In the genomic region with DNA sequence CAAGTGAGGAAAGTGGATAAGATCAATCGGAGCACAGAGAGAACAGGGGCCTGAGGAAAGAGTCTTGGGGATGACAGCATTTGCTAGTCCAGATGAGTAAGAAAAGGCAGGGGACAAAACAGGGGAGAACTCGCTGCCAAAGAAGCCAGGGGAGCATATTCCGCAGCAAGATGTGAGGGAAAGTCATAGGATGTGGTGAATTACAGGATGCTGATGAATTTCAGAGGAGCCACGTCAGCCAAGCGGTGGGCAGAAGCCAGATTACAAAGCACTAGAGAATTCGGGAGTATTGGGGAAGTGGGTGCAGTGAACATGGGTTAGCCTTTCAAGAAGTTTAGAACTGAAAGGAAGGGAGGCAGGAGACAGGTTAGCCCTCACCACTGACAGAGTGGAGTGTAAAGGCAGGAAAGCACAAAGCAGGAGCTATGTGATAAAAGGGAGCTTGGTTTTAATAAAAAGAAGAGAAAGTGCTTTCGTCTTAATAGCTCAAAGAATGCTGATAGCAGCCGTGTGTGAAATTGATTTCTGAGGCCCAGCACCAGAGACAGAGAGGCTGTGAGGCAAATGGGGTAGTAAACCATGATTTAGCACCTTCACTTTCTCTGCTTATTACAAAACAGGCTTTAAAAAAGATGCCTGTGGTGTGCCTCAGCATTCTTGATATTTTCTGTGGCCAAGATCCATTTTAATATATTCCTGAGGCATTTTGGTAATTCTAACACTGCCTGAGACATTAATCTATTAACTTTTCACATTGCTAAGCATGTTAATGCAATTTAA, we compare ENCODE assay signal across 11 cellular contexts. TPM values are rescaled to one million over a fixed set of nuclear protein-coding genes. Genes with fewer than 3 reads are reported as not detected.
DNase-seq lines count a peak whose midpoint lies in the region; ATAC-seq lines count a peak whose summit lies in the region.
"Had no signal": no experiment of that assay in that cellular context is flagged by ENCODE, and none has a peak within 500 bp of the region (broad histone marks: within the 10 kb centered on the region; RNA-seq: fewer than 3 reads in every experiment).

No MANE protein-coding gene starts in this region.

- no peak overlapping the region for H3K23ac ChIP-seq in trophoblast cell (ENCODE audit: low read length)

- no peak overlapping the region for H2AK5ac ChIP-seq in trophoblast cell (ENCODE audit: low read length)

- H3K9ac ChIP-seq in trophoblast cell (ENCODE audit: low read length) = no peak overlapping the region

- H3K9me3 ChIP-seq in SJSA1 (replicated peaks) = no peaks in the 10 kb centered on the region
- H3K9me3 ChIP-seq in trophoblast cell (ENCODE audit: insufficient read depth, low read depth, low read length) = no peaks in the 10 kb centered on the region

- H2BK5ac ChIP-seq in trophoblast cell (ENCODE audit: low read depth, low read length, poor library complexity) = no peak overlapping the region

- no peak overlapping the region for H3K27ac Mint-ChIP-seq in activated naive CD8-positive, alpha-beta T cell treated with anti-CD3 and anti-CD28 coated beads, Interleukin-2, amount 50 U/mL, for 24 hours
- H3K27ac Mint-ChIP-seq: memory B cell had no signal

- no peak overlapping the region for H3K14ac ChIP-seq in trophoblast cell (ENCODE audit: low read length)

- H3K4me3 Mint-ChIP-seq in activated naive CD8-positive, alpha-beta T cell treated with anti-CD3 and anti-CD28 coated beads, Interleukin-2, amount 50 U/mL, for 24 hours = no peak overlapping the region
- H3K4me3 Mint-ChIP-seq: memory B cell had no signal

- H3K36me3 ChIP-seq in SJSA1 (no peaks in the 10 kb centered on the region), trophoblast cell (ENCODE audit: control insufficient read depth in 1 of 2, insufficient read depth in 2 of 2, low read length in 2 of 2) (no peaks in the 10 kb centered on the region)

- no CpG with 5 or more reads among the region's 8 CpGs for WGBS in trophoblast cell (ENCODE audit: extremely low coverage, insufficient coverage, insufficient read length)

- H4K91ac ChIP-seq in trophoblast cell (ENCODE audit: low read depth, low read length) = no peak overlapping the region

- H4K8ac ChIP-seq in trophoblast cell (ENCODE audit: low read depth, low read length) = no peak overlapping the region

- no peak overlapping the region for H3K4me2 ChIP-seq in trophoblast cell (ENCODE audit: low read length)

- ATAC-seq in activated naive CD8-positive, alpha-beta T cell treated with anti-CD3 and anti-CD28 coated beads, Interleukin-2, amount 50 U/mL, for 24 hours = no peak

- H3K79me2 ChIP-seq in trophoblast cell (ENCODE audit: control insufficient read depth, insufficient read depth, low read length, poor library complexity) = no peaks in the 10 kb centered on the region

- peaks cover 1% of the 10 kb centered on the region for H3K27me3 Mint-ChIP-seq in activated naive CD8-positive, alpha-beta T cell treated with anti-CD3 and anti-CD28 coated beads, Interleukin-2, amount 50 U/mL, for 24 hours
- H3K27me3 Mint-ChIP-seq: memory B cell had no signal

- H3K18ac ChIP-seq in trophoblast cell (ENCODE audit: low read length) = no peak overlapping the region

- H2BK12ac ChIP-seq in trophoblast cell (ENCODE audit: low read length) = no peak overlapping the region

- H3K27ac ChIP-seq in SJSA1 = peak overlapping the region; percentile 96
- no peak overlapping the region for H3K27ac ChIP-seq in trophoblast cell (ENCODE audit: low read depth, low read length)

- H2AFZ ChIP-seq in trophoblast cell (ENCODE audit: insufficient read depth, low read length, poor library complexity) = no peak overlapping the region

- H3K4ac ChIP-seq in trophoblast cell (ENCODE audit: low read depth, low read length) = no peak overlapping the region

- H4K12ac ChIP-seq in trophoblast cell (ENCODE audit: low read depth, low read length) = no peak overlapping the region

- H3K4me1 ChIP-seq in SJSA1 (replicated peaks) (peaks cover 42% of the 10 kb centered on the region), trophoblast cell (ENCODE audit: control insufficient read depth in 1 of 2, insufficient read depth in 2 of 2, low read length in 2 of 2) (no peaks in the 10 kb centered on the region)

- no peaks in the 10 kb centered on the region for H3K36me3 Mint-ChIP-seq in activated naive CD8-positive, alpha-beta T cell treated with anti-CD3 and anti-CD28 coated beads, Interleukin-2, amount 50 U/mL, for 24 hours (ENCODE audit: low read depth)
- H3K36me3 Mint-ChIP-seq: memory B cell had no signal

- DNase-seq in GM03348 (ENCODE audit: low spot score) = peak; percentile 76
- DNase-seq in SJSA1 (ENCODE audit: low read depth in 1 of 2, low spot score in 2 of 2) = peak; percentile 76 to 82
- peak; percentile 99 for DNase-seq in fibroblast of peridontal ligament (ENCODE audit: extremely low read depth)
- DNase-seq in pulmonary artery endothelial cell (ENCODE audit: low read depth, low spot score) = peak; percentile 91
- no peak for DNase-seq in activated CD8-positive, alpha-beta memory T cell treated with anti-CD3 and anti-CD28 coated beads for 24 hours
- no peak for DNase-seq in SIG-M5 (lab: John Stamatoyannopoulos, UW)
- no peak for DNase-seq in trophoblast cell
- no peak for DNase-seq in activated naive CD8-positive, alpha-beta T cell treated with anti-CD3 and anti-CD28 coated beads, Interleukin-2, amount 50 U/mL, for 24 hours
- DNase-seq: activated CD4-positive, CD25-positive, alpha-beta regulatory T cell; central memory CD4-positive, alpha-beta T cell had no signal

- no peaks in the 10 kb centered on the region for H3K4me1 Mint-ChIP-seq in activated naive CD8-positive, alpha-beta T cell treated with anti-CD3 and anti-CD28 coated beads, Interleukin-2, amount 50 U/mL, for 24 hours
- H3K4me1 Mint-ChIP-seq: memory B cell had no signal

- H3K27me3 ChIP-seq in SJSA1 (replicated peaks) = no peaks in the 10 kb centered on the region
- no peaks in the 10 kb centered on the region for H3K27me3 ChIP-seq in trophoblast cell (ENCODE audit: insufficient read depth, low read length)

- no peaks in the 10 kb centered on the region for H3K79me1 ChIP-seq in trophoblast cell (ENCODE audit: low read length)

- H2BK120ac ChIP-seq in trophoblast cell (ENCODE audit: insufficient read depth, low read length, poor library complexity) = no peak overlapping the region

- H3K4me3 ChIP-seq in SJSA1 (no peak overlapping the region), trophoblast cell (ENCODE audit: low read depth, low read length) (no peak overlapping the region)

- H3K9me3 Mint-ChIP-seq in activated naive CD8-positive, alpha-beta T cell treated with anti-CD3 and anti-CD28 coated beads, Interleukin-2, amount 50 U/mL, for 24 hours = no peaks in the 10 kb centered on the region

RNA-seq across cellular contexts. Expression of a gene that starts 16.8 kb away (rescaled TPM):
- 0.85 and 0.95 TPM in 2 replicates for total RNA-seq in SJSA1 (2014; rRNA removed; shearing (Covaris generic))
- 24.1 and 26.9 TPM in 2 replicates for total RNA-seq in pulmonary artery endothelial cell
- polyA plus RNA-seq in trophoblast cell (2013) = 0.04 and 0.06 TPM in 2 replicates

Comparison
In these comparisons a context has a peak if more than half of its experiments do, and no peak if none do; other contexts are left out.
1. DNase-seq: peak in GM03348 (single experiment), SJSA1 (2 of 2), fibroblast of peridontal ligament (single experiment) and pulmonary artery endothelial cell (single experiment); none in activated CD8-positive, alpha-beta memory T cell treated with anti-CD3 and anti-CD28 coated beads for 24 hours (single experiment), SIG-M5 (single experiment), trophoblast cell (0 of 2) and activated naive CD8-positive, alpha-beta T cell treated with anti-CD3 and anti-CD28 coated beads, Interleukin-2, amount 50 U/mL, for 24 hours (single experiment).
2. RNA of a gene that starts 16.8 kb away (total RNA-seq): 24.1 to 26.9 TPM in pulmonary artery endothelial cell; 0.85 to 0.95 TPM in SJSA1; every median in the first group is over 10 times any median in the second.